In the genomic region with DNA sequence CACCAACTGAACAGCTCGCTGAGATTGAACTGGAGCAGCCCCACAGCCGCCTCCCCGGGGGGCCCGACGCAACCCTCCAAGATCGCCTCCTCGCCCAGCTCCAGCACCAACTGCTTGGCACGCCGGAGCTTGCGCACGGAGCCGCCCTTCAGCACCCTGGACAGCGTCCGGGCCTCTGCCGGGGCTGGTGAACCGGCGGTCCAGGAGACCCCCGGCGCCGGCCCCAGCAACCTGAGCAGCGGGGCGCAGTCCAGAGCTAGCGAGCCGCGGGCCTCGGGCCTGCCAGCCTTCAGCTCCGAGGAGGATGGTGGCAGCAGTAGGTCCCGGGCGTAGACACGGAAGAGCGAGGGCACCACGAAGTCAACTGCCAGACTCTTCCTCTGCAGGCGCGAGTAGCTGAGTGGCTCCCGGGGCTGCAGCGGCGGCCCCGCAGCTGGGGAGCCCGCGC, we compare ENCODE assay signal across 8 cellular contexts. TPM values are rescaled to one million over a fixed set of nuclear protein-coding genes. Genes with fewer than 3 reads are reported as not detected.
DNase-seq lines count a peak whose midpoint lies in the region; ATAC-seq and TF ChIP-seq lines count a peak whose summit lies in the region.

No MANE protein-coding gene starts in this region.

- H3K4me1 ChIP-seq in neuronal stem cell (ENCODE audit: control insufficient read depth in 2 of 2, insufficient read depth in 1 of 2, low read depth in 1 of 2, low read length in 2 of 2) (peaks cover 12 to 30% of the 10 kb centered on the region in 2 donors), aorta (ENCODE audit: control insufficient read depth in 1 of 2, insufficient read depth in 2 of 2, low read length in 2 of 2) (no peaks in the 10 kb centered on the region)

- peak; percentile 43 for ATAC-seq in Right ventricle myocardium inferior
- peak; percentile 65 for ATAC-seq in aorta (ENCODE audit: low FRiP score)

- peak overlapping the region; percentile 92 for H2AFZ ChIP-seq in neuronal stem cell (ENCODE audit: low read length)

- H3K4me2 ChIP-seq in neuronal stem cell (ENCODE audit: insufficient read depth, low read length, poor library complexity, severe bottlenecking) = peak overlapping the region; percentile 92

- H2BK15ac ChIP-seq in neuronal stem cell (ENCODE audit: low read length) = no peak overlapping the region

- no peak overlapping the region for H3K4ac ChIP-seq in neuronal stem cell (ENCODE audit: low read length)

- no peak overlapping the region for H2BK5ac ChIP-seq in neuronal stem cell (ENCODE audit: low read length)

- H3K79me1 ChIP-seq in neuronal stem cell (ENCODE audit: low read depth, low read length) = no peaks in the 10 kb centered on the region

- H3K9me3 ChIP-seq in neuronal stem cell (replicated peaks in 1 of 2; ENCODE audit: control insufficient read depth in 2 of 2, insufficient read depth in 1 of 2, low read depth in 1 of 2, low read length in 2 of 2) (no peaks in the 10 kb centered on the region), aorta (ENCODE audit: control insufficient read depth, low read length) (no peaks in the 10 kb centered on the region)

- H3K4me3 ChIP-seq in fibroblast of pulmonary artery (replicated peaks; ENCODE audit: low read depth, low read length) (no peak overlapping the region), neuronal stem cell (ENCODE audit: low read length in 2 of 2) (peak overlapping the region; percentile 61 to 63), aorta (ENCODE audit: low read length in 2 of 2) (no peak overlapping the region)

- peaks cover 0 to 24% (median 3%) of the 10 kb centered on the region in 3 experiments for H3K27me3 ChIP-seq in neuronal stem cell (ENCODE audit: control insufficient read depth in 3 of 3, insufficient read depth in 3 of 3, low read depth in 1 of 3, low read length in 3 of 3)
- peaks cover 0 to 3% of the 10 kb centered on the region in 2 donors for H3K27me3 ChIP-seq in aorta (ENCODE audit: control insufficient read depth in 1 of 2, insufficient read depth in 2 of 2, low read length in 1 of 2)

- no peak overlapping the region for H4K91ac ChIP-seq in neuronal stem cell (ENCODE audit: low read depth, low read length, poor library complexity)

- no peak overlapping the region for H4K8ac ChIP-seq in neuronal stem cell (ENCODE audit: low read depth, low read length)

- H2AK5ac ChIP-seq in neuronal stem cell (ENCODE audit: low read depth, low read length) = no peak overlapping the region

- DNase-seq in Right ventricle myocardium inferior (ENCODE audit: missing footprints) (peak; percentile 76), cardiac septum (ENCODE audit: low spot score) (no peak), fibroblast of pulmonary artery (ENCODE audit: low read depth) (peak; percentile 29), neuronal stem cell (ENCODE audit: low spot score) (peak; percentile 87), aorta (peak; percentile 51 to 87), epidermal melanocyte (ENCODE audit: insufficient read length, low spot score) (no peak), NCI-H146 treated with DMSO at 0.1 percent for 48 hours (lab: John Stamatoyannopoulos, UW; ENCODE audit: unreplicated experiment) (no peak)
- DNase-seq in activated CD8-positive, alpha-beta memory T cell treated with anti-CD3 and anti-CD28 coated beads, Interleukin-2, amount 50 U/mL, for 4 hours = peak; percentile 30

- H3K27ac ChIP-seq in neuronal stem cell (replicated peaks; ENCODE audit: low read length) (no peak overlapping the region), aorta (ENCODE audit: low read depth in 1 of 2, low read length in 2 of 2) (no peak overlapping the region)

- H3K18ac ChIP-seq in neuronal stem cell (ENCODE audit: low read length) = no peak overlapping the region

- no peak overlapping the region for H2BK120ac ChIP-seq in neuronal stem cell (ENCODE audit: low read depth, low read length)

- no peak overlapping the region for H2BK12ac ChIP-seq in neuronal stem cell (ENCODE audit: low read length)

- no peak overlapping the region for H3K14ac ChIP-seq in neuronal stem cell (ENCODE audit: low read length)

- no peak overlapping the region for H3K23ac ChIP-seq in neuronal stem cell (ENCODE audit: low read depth, low read length, poor library complexity)

- intact Hi-C loops in Right ventricle myocardium inferior (cut with DNase I) (no loop called here), cardiac septum (cut with DNase I) (loop anchor here (5.0 kb wide), 1 partner anchor 152 kb away; no protein-coding TSS in a partner anchor), aorta (cut with DNase I) (no loop called here)

- no peak overlapping the region for H3K9ac ChIP-seq in neuronal stem cell (ENCODE audit: low read depth, low read length, poor library complexity)

- H3K36me3 ChIP-seq in neuronal stem cell (replicated peaks in 1 of 2; ENCODE audit: control insufficient read depth in 2 of 2, insufficient read depth in 2 of 2, low read length in 2 of 2) = no peaks in the 10 kb centered on the region
- no peaks in the 10 kb centered on the region for H3K36me3 ChIP-seq in aorta (ENCODE audit: control insufficient read depth in 1 of 2, insufficient read depth in 2 of 2, low read length in 1 of 2)

- TF ChIP-seq CTCF in fibroblast of pulmonary artery (IDR thresholded peaks at IDR 0.05; ENCODE audit: low read length, missing control alignments) = no peak

- no CpG with 5 or more reads among the region's 40 CpGs for WGBS in neuronal stem cell (ENCODE audit: extremely low coverage in 2 of 2, insufficient read length in 2 of 2, insufficient replicate concordance in 1 of 2), 2 donors
- 1 to 2% methylated on average over 40 of the region's 40 CpGs for WGBS in aorta, 2 donors

RNA-seq across cellular contexts. Expression of gene ALK, which starts 1.2 kb away (rescaled TPM):
- total RNA-seq in Right ventricle myocardium inferior (0.08 TPM), cardiac septum (not detected), aorta (under 1 TPM; 0.13 to 0.30 TPM)
- 0.03 TPM for polyA plus RNA-seq in neuronal stem cell (2013, experiment 1 of 2)
- polyA plus RNA-seq in neuronal stem cell (2013, experiment 2 of 2) = 0.01 TPM
- polyA plus RNA-seq in aorta = not detected

Comparison
In these comparisons a context has a peak if more than half of its experiments do, and no peak if none do; other contexts are left out.
1. DNase-seq: peak in Right ventricle myocardium inferior (single experiment), activated CD8-positive, alpha-beta memory T cell treated with anti-CD3 and anti-CD28 coated beads, Interleukin-2, amount 50 U/mL, for 4 hours (single experiment), fibroblast of pulmonary artery (single experiment), neuronal stem cell (single experiment) and aorta (2 of 2); none in cardiac septum (single experiment), epidermal melanocyte (single experiment) and NCI-H146 treated with DMSO at 0.1 percent for 48 hours (single experiment).
2. H3K4me3 ChIP-seq: peak in neuronal stem cell (2 of 2); none in fibroblast of pulmonary artery (single experiment) and aorta (0 of 2).